12 cellular contexts compared by ENCODE assay signal in genomic region chr17:19347323-19348080, GRCh38. TPM values are rescaled to one million over a fixed set of nuclear protein-coding genes. Genes with fewer than 3 reads are reported as not detected.
DNase-seq lines count a peak whose midpoint lies in the region; ATAC-seq, FAIRE-seq and TF ChIP-seq lines count a peak whose summit lies in the region.
"Had no signal": no experiment of that assay in that cellular context is flagged by ENCODE, and none has a peak within 500 bp of the region (broad histone marks: within the 10 kb centered on the region; RNA-seq: fewer than 3 reads in every experiment).

No MANE protein-coding gene starts in this region.

- peak overlapping the region; percentile 86 to 93 for H3K27ac ChIP-seq in A549
- peak overlapping the region; percentile 57 for H3K27ac ChIP-seq in PC-9
- peak overlapping the region; percentile 74 to 84 (median 81) for H3K27ac ChIP-seq in esophagus muscularis mucosa (replicated peaks in 1 of 4)
- H3K27ac ChIP-seq in prostate gland = peak overlapping the region; percentile 65 to 71
- no peak overlapping the region for H3K27ac ChIP-seq in upper lobe of left lung
- H3K27ac ChIP-seq: parathyroid adenoma had no signal

- 81% methylated on average over 13 of the region's 13 CpGs for WGBS in A549 (ENCODE audit: missing lambda C conversion rate)
- 93% methylated on average over 10 of the region's 13 CpGs for WGBS in esophagus muscularis mucosa
- WGBS in prostate gland = 78% methylated on average over 13 of the region's 13 CpGs
- 88 to 91% methylated on average over 13 of the region's 13 CpGs for WGBS in upper lobe of left lung, 2 donors

- H3K9me2 ChIP-seq in PC-9 (ENCODE audit: insufficient read depth) = no peaks in the 10 kb centered on the region

- TF ChIP-seq EP300 in A549 (IDR thresholded peaks at IDR 0.05) (no peak), esophagus muscularis mucosa (IDR thresholded peaks at IDR 0.05) (no peak), upper lobe of left lung (IDR thresholded peaks at IDR 0.05) (no peak)

- H3K27me3 ChIP-seq in PC-9 (ENCODE audit: insufficient read depth, low read depth) (no peaks in the 10 kb centered on the region), esophagus muscularis mucosa (no peaks in the 10 kb centered on the region), prostate gland (replicated peaks; ENCODE audit: insufficient read depth) (no peaks in the 10 kb centered on the region), upper lobe of left lung (no peaks in the 10 kb centered on the region)

- peaks cover 32% of the 10 kb centered on the region for H3F3A ChIP-seq in PC-9 (ENCODE audit: insufficient read depth, low read depth)

- POLR2A ChIA-PET in A549 (lab: Yijun Ruan, JAX) (interaction anchor here (1.0 to 1.8 kb wide), 4 partner anchors 9 to 30 kb away, joined by 3 to 5 read pairs (median 3); partner anchors contain the start of gene MAPK7), PC-9 (lab: Charles Lee; ENCODE audit: unreplicated experiment) (interaction anchor here (0.7 kb wide), 2 partner anchors 47 to 58 kb away, joined by 3 to 4 read pairs; no protein-coding TSS in a partner anchor)

- no peaks in the 10 kb centered on the region for H4K20me1 ChIP-seq in PC-9 (ENCODE audit: insufficient read depth)

- intact Hi-C loops in PC-9 (cut with micrococcal nuclease; ENCODE audit: unreplicated experiment) = loop anchor here (1.0 kb wide), 1 partner anchor 20 kb away; no protein-coding TSS in a partner anchor
- intact Hi-C loops in esophagus muscularis mucosa (cut with DNase I) = no loop called here
- intact Hi-C loops in prostate gland (cut with DNase I) = no loop called here

- H3K4me1 ChIP-seq in A549 = peaks cover 35% of the 10 kb centered on the region
- H3K4me1 ChIP-seq in PC-9 (replicated peaks; ENCODE audit: insufficient read depth) = peaks cover 27% of the 10 kb centered on the region
- H3K4me1 ChIP-seq in esophagus muscularis mucosa = peaks cover 30 to 45% (median 40%) of the 10 kb centered on the region in 4 donors
- peaks cover 12% of the 10 kb centered on the region for H3K4me1 ChIP-seq in prostate gland (replicated peaks)
- peaks cover 0 to 7% (median 2%) of the 10 kb centered on the region in 4 donors for H3K4me1 ChIP-seq in upper lobe of left lung

- no peak for TF ChIP-seq RAD21 in A549 (conservative IDR thresholded peaks at IDR 0.05 in 1 of 2, IDR thresholded peaks at IDR 0.05 in 1 of 2)

- no peak for TF ChIP-seq CTCF in A549 (IDR thresholded peaks at IDR 0.05)
- TF ChIP-seq CTCF in PC-9 (conservative IDR thresholded peaks at IDR 0.05) = no peak
- no peak for TF ChIP-seq CTCF in esophagus muscularis mucosa (IDR thresholded peaks at IDR 0.05)
- TF ChIP-seq CTCF in prostate gland (IDR thresholded peaks at IDR 0.05) = no peak
- TF ChIP-seq CTCF in upper lobe of left lung (IDR thresholded peaks at IDR 0.05) = no peak

- CTCF ChIA-PET in A549 (lab: Yijun Ruan, JAX) = interaction anchor here (0.6 to 2.4 kb wide), 6 partner anchors 9 to 419 kb away, joined by 3 to 19 read pairs (median 4); partner anchors contain the start of gene B9D1
- CTCF ChIA-PET in PC-9 (lab: Charles Lee) = no interaction called here

- TSS peak; percentile 69 for BruUV-seq in PC-9 (replicated peaks; lab: Mats Ljungman, UMichigan)

- FAIRE-seq in A549 (lab: Jason Lieb, UNC) = peak; percentile 89

- ATAC-seq in A549 = peak; percentile 20 to 32; a peak in 5 of 6 replicates
- no peak for ATAC-seq in upper lobe of left lung (ENCODE audit: low FRiP score in 2 of 2)
- no peak for ATAC-seq in GM18498 (IDR thresholded peaks at IDR 0.05; ENCODE audit: unreplicated experiment)

- no peak for DNase-seq in A549 (ENCODE audit: low read depth in 1 of 2, low spot score in 1 of 2)
- DNase-seq in PC-9 = no peak
- no peak for DNase-seq in esophagus muscularis mucosa (ENCODE audit: extremely low spot score)
- DNase-seq in prostate gland (ENCODE audit: low spot score) = no peak
- no peak for DNase-seq in amniotic stem cell (lab: John Stamatoyannopoulos, UW)
- no peak for DNase-seq in NCI-H2081 treated with DMSO at 0.1 percent for 48 hours (lab: John Stamatoyannopoulos, UW)
- DNase-seq in upper lobe of left lung = no peak
- DNase-seq: NCI-H510A treated with DMSO at 0.1 percent for 48 hours had no signal

- H3K9me3 ChIP-seq in A549 = no peaks in the 10 kb centered on the region
- no peaks in the 10 kb centered on the region for H3K9me3 ChIP-seq in PC-9 (ENCODE audit: insufficient read depth, low read depth)
- no peaks in the 10 kb centered on the region for H3K9me3 ChIP-seq in esophagus muscularis mucosa
- H3K9me3 ChIP-seq in prostate gland = no peaks in the 10 kb centered on the region
- no peaks in the 10 kb centered on the region for H3K9me3 ChIP-seq in upper lobe of left lung

- H3K36me3 ChIP-seq in PC-9 (ENCODE audit: low read depth) (no peaks in the 10 kb centered on the region; the same call in 1 of the 2 replicates), esophagus muscularis mucosa (no peaks in the 10 kb centered on the region), prostate gland (no peaks in the 10 kb centered on the region), upper lobe of left lung (no peaks in the 10 kb centered on the region)

- H2AFZ ChIP-seq in PC-9 = no peak overlapping the region
- H2AFZ ChIP-seq: parathyroid adenoma had no signal

- TF ChIP-seq POLR2A in A549 (IDR thresholded peaks at IDR 0.05; ENCODE audit: low read length) (no peak), esophagus muscularis mucosa (IDR thresholded peaks at IDR 0.05; ENCODE audit: low read depth) (no peak), prostate gland (IDR thresholded peaks at IDR 0.05) (no peak), upper lobe of left lung (IDR thresholded peaks at IDR 0.05) (no peak)

- no peaks in the 10 kb centered on the region for H3K79me2 ChIP-seq in PC-9 (ENCODE audit: low read depth)
- H3K79me2 ChIP-seq: parathyroid adenoma had no signal

- H3K4me3 ChIP-seq in A549 = no peak overlapping the region
- H3K4me3 ChIP-seq in PC-9 = no peak overlapping the region
- H3K4me3 ChIP-seq in esophagus muscularis mucosa = no peak overlapping the region
- H3K4me3 ChIP-seq in prostate gland = no peak overlapping the region
- H3K4me3 ChIP-seq in upper lobe of left lung = no peak overlapping the region

- H3K4me2 ChIP-seq in A549 = peak overlapping the region; percentile 64
- H3K4me2 ChIP-seq in PC-9 = peak overlapping the region; percentile 18

TF ChIP-seq in A549, 52 proteins besides CTCF, POLR2A, EP300 and RAD21 (continues in another document):
- no peak for TF ChIP-seq FOSL2 (IDR thresholded peaks at IDR 0.05)
- TF ChIP-seq FOSL2 (CRISPR knock-in tag; IDR thresholded peaks at IDR 0.05) = no peak
- no peak for TF ChIP-seq REST (IDR thresholded peaks at IDR 0.05)
- no peak for TF ChIP-seq CBX2 (IDR thresholded peaks at IDR 0.05; ENCODE audit: borderline replicate concordance, low read depth)

RNA-seq across cellular contexts. Expression of gene B9D1, which starts 15.0 kb away (rescaled TPM):
- 60.6 and 65.6 TPM in 2 replicates for polyA plus RNA-seq in A549 (2011; rRNA removed)
- polyA plus RNA-seq in A549 (2012; cell fraction: cytosol; rRNA removed) = 101 and 112 TPM in 2 replicates
- 98.6 and 98.8 TPM in 2 replicates for polyA plus RNA-seq in A549 (2012; cell fraction: nucleus; rRNA removed)
- polyA plus RNA-seq in A549 (2017; fragmentation: RNase III; extraction: RNeasy Plus Mini Kit Qiagen cat#74134 plus additional on column Dnase treatment) = 47.6 to 59.4 TPM (median 48.2 TPM) in 3 replicates
- 80.8 and 98.0 TPM in 2 replicates for polyA minus RNA-seq in A549 (2011; rRNA and poly(A)+ RNA removed)
- total RNA-seq in PC-9 (2021) = 40.2 and 58.7 TPM in 2 replicates
- total RNA-seq in esophagus muscularis mucosa = 10 to 100 TPM in 1 of 4 donors, 1 to 10 TPM in 3; 9.5 to 13.8 (median 9.9) TPM
- 10 to 100 TPM; 15.7 to 28.8 TPM for total RNA-seq in prostate gland
- total RNA-seq in upper lobe of left lung = 10 to 100 TPM; 11.7 to 52.4 (median 17.5) TPM

RNA-seq across cellular contexts. Expression of gene MAPK7, which starts 30.8 kb away (rescaled TPM):
- polyA plus RNA-seq in A549 (2011; rRNA removed) (7.2 and 10.4 TPM in 2 replicates), A549 (2017; fragmentation: RNase III; extraction: RNeasy Plus Mini Kit Qiagen cat#74134 plus additional on column Dnase treatment) (20.1 to 25.8 TPM (median 23.3 TPM) in 3 replicates)
- polyA plus RNA-seq in A549 (2012; cell fraction: cytosol; rRNA removed) = 23.8 and 28.0 TPM in 2 replicates
- polyA plus RNA-seq in A549 (2012; cell fraction: nucleus; rRNA removed) = 37.5 and 53.0 TPM in 2 replicates
- polyA minus RNA-seq in A549 (2011; rRNA and poly(A)+ RNA removed) = 32.7 and 43.8 TPM in 2 replicates
- total RNA-seq in PC-9 (2021) (23.3 and 39.6 TPM in 2 replicates), esophagus muscularis mucosa (10 to 100 TPM; 26.3 to 41.4 (median 33.2) TPM), prostate gland (10 to 100 TPM; 22.3 to 43.1 TPM), upper lobe of left lung (10 to 100 TPM; 20.1 to 77.2 (median 37.6) TPM)

RNA-seq across cellular contexts. Expression of gene MFAP4, which starts 39.5 kb away (rescaled TPM):
- not detected in 2 replicates for polyA plus RNA-seq in A549 (2011; rRNA removed)
- 0.08 TPM in 1 of 2 replicates, not detected in the other for polyA plus RNA-seq in A549 (2012; cell fraction: cytosol; rRNA removed)
- 0.04 and 0.09 TPM in 2 replicates for polyA plus RNA-seq in A549 (2012; cell fraction: nucleus; rRNA removed)
- polyA plus RNA-seq in A549 (2017; fragmentation: RNase III; extraction: RNeasy Plus Mini Kit Qiagen cat#74134 plus additional on column Dnase treatment) = 0.04 to 0.13 TPM (median 0.13 TPM) in 3 replicates
- not detected in 2 replicates for polyA minus RNA-seq in A549 (2011; rRNA and poly(A)+ RNA removed)
- not detected in 2 replicates for total RNA-seq in PC-9 (2021)
- 100 to 1,000 TPM; 127 to 315 (median 226) TPM for total RNA-seq in esophagus muscularis mucosa
- 100 to 1,000 TPM in 1 of 2 donors, 10 to 100 TPM in 1; 56.1 to 146 TPM for total RNA-seq in prostate gland
- 100 to 1,000 TPM in 4 of 6 donors, 10 to 100 TPM in 2; 24.1 to 280 (median 175) TPM for total RNA-seq in upper lobe of left lung
- total RNA-seq: G401 had no signal
- polyA plus RNA-seq: keratinocyte had no signal

Comparison
In these comparisons a context has a peak if more than half of its experiments do, and no peak if none do; other contexts are left out.
1. ATAC-seq: peak in A549 (2 of 2); none in upper lobe of left lung (0 of 2) and GM18498 (single experiment).
2. H3K27ac ChIP-seq: peak in A549 (2 of 2), PC-9 (single experiment), esophagus muscularis mucosa (4 of 4) and prostate gland (2 of 2); none in upper lobe of left lung (0 of 4).
3. RNA of gene MFAP4, which starts 39.5 kb away (total RNA-seq): 127 to 315 TPM in esophagus muscularis mucosa, 24.1 to 280 TPM in upper lobe of left lung and 56.1 to 146 TPM in prostate gland; not detected in PC-9; every median in the first group is over 10 times any median in the second.